In genomic region chr4:158873795-158874359, GRCh38 we compare ENCODE assay signal across 11 cellular contexts.
DNase-seq lines count a peak whose midpoint lies in the region; ATAC-seq and TF ChIP-seq lines count a peak whose summit lies in the region.
"Had no signal": no experiment of that assay in that cellular context is flagged by ENCODE, and none has a peak within 500 bp of the region (broad histone marks: within the 10 kb centered on the region; RNA-seq: fewer than 3 reads in every experiment).

No MANE protein-coding gene starts in this region.

- no peaks in the 10 kb centered on the region for H3K27me3 Mint-ChIP-seq in activated naive CD8-positive, alpha-beta T cell treated with anti-CD3 and anti-CD28 coated beads, Interleukin-2, amount 10 ng/mL, durations not matched to agents 7 days and 5 days
- H3K27me3 Mint-ChIP-seq in activated naive CD8-positive, alpha-beta T cell treated with anti-CD3 and anti-CD28 coated beads for 36 hours, result no peaks in the 10 kb centered on the region
- no peaks in the 10 kb centered on the region for H3K27me3 Mint-ChIP-seq in activated T-helper 1 cell treated with anti-CD3 and anti-CD28 coated beads, Interleukin-12 subunit alpha, Interleukin-12 subunit beta, Interleukin-2, Interleukin-4 antibody, amounts not matched to agents 30 ng/mL and 10 ng/mL and 1 ng/mL, durations not matched to agents 14 hours and 24 hours and 36 hours (ENCODE audit: insufficient read depth)

- no peak for TF ChIP-seq POLR2A in testis (IDR thresholded peaks at IDR 0.05)

- peaks cover under 1% of the 10 kb centered on the region for H3K9me3 Mint-ChIP-seq in activated naive CD8-positive, alpha-beta T cell treated with anti-CD3 and anti-CD28 coated beads, Interleukin-2, amount 10 ng/mL, durations not matched to agents 7 days and 5 days
- peaks cover under 1% of the 10 kb centered on the region for H3K9me3 Mint-ChIP-seq in activated naive CD8-positive, alpha-beta T cell treated with anti-CD3 and anti-CD28 coated beads for 36 hours
- peaks cover 6% of the 10 kb centered on the region for H3K9me3 Mint-ChIP-seq in activated T-helper 1 cell treated with anti-CD3 and anti-CD28 coated beads, Interleukin-12 subunit alpha, Interleukin-12 subunit beta, Interleukin-2, Interleukin-4 antibody, amounts not matched to agents 30 ng/mL and 10 ng/mL and 1 ng/mL, durations not matched to agents 14 hours and 24 hours and 36 hours

- H3K27me3 ChIP-seq in tibial artery, result no peaks in the 10 kb centered on the region
- H3K27me3 ChIP-seq in testis, result no peaks in the 10 kb centered on the region
- H3K27me3 ChIP-seq: right atrium auricular region had no signal

- peaks cover 0 to 29% (median 18%) of the 10 kb centered on the region in 3 donors for H3K36me3 ChIP-seq in tibial artery
- H3K36me3 ChIP-seq in testis (ENCODE audit: low read depth, missing control alignments), result no peaks in the 10 kb centered on the region

- H3K36me3 Mint-ChIP-seq in activated naive CD8-positive, alpha-beta T cell treated with anti-CD3 and anti-CD28 coated beads, Interleukin-2, amount 10 ng/mL, durations not matched to agents 7 days and 5 days, result peaks cover 35% of the 10 kb centered on the region
- peaks cover 23% of the 10 kb centered on the region for H3K36me3 Mint-ChIP-seq in activated naive CD8-positive, alpha-beta T cell treated with anti-CD3 and anti-CD28 coated beads for 36 hours
- H3K36me3 Mint-ChIP-seq in activated T-helper 1 cell treated with anti-CD3 and anti-CD28 coated beads, Interleukin-12 subunit alpha, Interleukin-12 subunit beta, Interleukin-2, Interleukin-4 antibody, amounts not matched to agents 30 ng/mL and 10 ng/mL and 1 ng/mL, durations not matched to agents 14 hours and 24 hours and 36 hours (ENCODE audit: low read depth), result peaks cover 33% of the 10 kb centered on the region

- H3K27ac ChIP-seq in tibial artery (peak overlapping the region; percentile 54 to 64), testis (no peak overlapping the region)
- H3K27ac ChIP-seq: right atrium auricular region had no signal

- ATAC-seq in activated naive CD8-positive, alpha-beta T cell treated with anti-CD3 and anti-CD28 coated beads, Interleukin-2, amount 10 ng/mL, durations not matched to agents 7 days and 5 days (ENCODE audit: low read depth), result peak; percentile 58

- WGBS in testis, 2 donors, result 87 to 92% methylated on average over 4 of the region's 4 CpGs

- no peak overlapping the region for H3K4me3 ChIP-seq in tibial artery
- no peak overlapping the region for H3K4me3 ChIP-seq in testis
- H3K4me3 ChIP-seq: right atrium auricular region had no signal

- H3K4me3 Mint-ChIP-seq in activated naive CD8-positive, alpha-beta T cell treated with anti-CD3 and anti-CD28 coated beads, Interleukin-2, amount 10 ng/mL, durations not matched to agents 7 days and 5 days, result no peak overlapping the region
- no peak overlapping the region for H3K4me3 Mint-ChIP-seq in activated naive CD8-positive, alpha-beta T cell treated with anti-CD3 and anti-CD28 coated beads for 36 hours
- no peak overlapping the region for H3K4me3 Mint-ChIP-seq in activated T-helper 1 cell treated with anti-CD3 and anti-CD28 coated beads, Interleukin-12 subunit alpha, Interleukin-12 subunit beta, Interleukin-2, Interleukin-4 antibody, amounts not matched to agents 30 ng/mL and 10 ng/mL and 1 ng/mL, durations not matched to agents 14 hours and 24 hours and 36 hours

- H3K4me1 Mint-ChIP-seq in activated naive CD8-positive, alpha-beta T cell treated with anti-CD3 and anti-CD28 coated beads, Interleukin-2, amount 10 ng/mL, durations not matched to agents 7 days and 5 days, result peaks cover 7% of the 10 kb centered on the region
- no peaks in the 10 kb centered on the region for H3K4me1 Mint-ChIP-seq in activated naive CD8-positive, alpha-beta T cell treated with anti-CD3 and anti-CD28 coated beads for 36 hours
- peaks cover 11% of the 10 kb centered on the region for H3K4me1 Mint-ChIP-seq in activated T-helper 1 cell treated with anti-CD3 and anti-CD28 coated beads, Interleukin-12 subunit alpha, Interleukin-12 subunit beta, Interleukin-2, Interleukin-4 antibody, amounts not matched to agents 30 ng/mL and 10 ng/mL and 1 ng/mL, durations not matched to agents 14 hours and 24 hours and 36 hours (ENCODE audit: low read depth)

- no peak for DNase-seq in activated naive CD8-positive, alpha-beta T cell treated with anti-CD3 and anti-CD28 coated beads, Interleukin-2, amount 10 ng/mL, durations not matched to agents 7 days and 5 days
- DNase-seq in activated naive CD8-positive, alpha-beta T cell treated with anti-CD3 and anti-CD28 coated beads for 36 hours, result no peak
- DNase-seq in activated T-helper 1 cell treated with anti-CD3 and anti-CD28 coated beads, Interleukin-12 subunit alpha, Interleukin-12 subunit beta, Interleukin-2, Interleukin-4 antibody, amounts not matched to agents 30 ng/mL and 10 ng/mL and 1 ng/mL, durations not matched to agents 14 hours and 24 hours and 36 hours (ENCODE audit: low spot score), result no peak
- DNase-seq in glomerular visceral epithelial cell (ENCODE audit: extremely low spot score), result peak; percentile 57
- no peak for DNase-seq in tibial artery
- DNase-seq in NCI-H2029 treated with DMSO at 0.1 percent for 48 hours (lab: John Stamatoyannopoulos, UW), result no peak
- no peak for DNase-seq in GDM1 (lab: John Stamatoyannopoulos, UW)
- DNase-seq in testis, result no peak
- DNase-seq: activated gamma-delta T cell treated with Interleukin-2 at 50 U/mL for 16 hours, NCI-H1105 treated with DMSO at 0.1 percent for 48 hours had no signal

- POLR2A ChIA-PET in activated naive CD8-positive, alpha-beta T cell treated with anti-CD3 and anti-CD28 coated beads, Interleukin-2, amount 10 ng/mL, durations not matched to agents 7 days and 5 days (lab: Charles Lee), result no interaction called here

- TF ChIP-seq CTCF in tibial artery (IDR thresholded peaks at IDR 0.05) (no peak), testis (IDR thresholded peaks at IDR 0.05) (no peak)

- no peaks in the 10 kb centered on the region for H3K9me3 ChIP-seq in tibial artery
- no peaks in the 10 kb centered on the region for H3K9me3 ChIP-seq in testis
- H3K9me3 ChIP-seq: right atrium auricular region had no signal

- H3K27ac Mint-ChIP-seq in activated naive CD8-positive, alpha-beta T cell treated with anti-CD3 and anti-CD28 coated beads, Interleukin-2, amount 10 ng/mL, durations not matched to agents 7 days and 5 days, result no peak overlapping the region
- H3K27ac Mint-ChIP-seq in activated naive CD8-positive, alpha-beta T cell treated with anti-CD3 and anti-CD28 coated beads for 36 hours, result no peak overlapping the region
- peak overlapping the region; percentile 2 for H3K27ac Mint-ChIP-seq in activated T-helper 1 cell treated with anti-CD3 and anti-CD28 coated beads, Interleukin-12 subunit alpha, Interleukin-12 subunit beta, Interleukin-2, Interleukin-4 antibody, amounts not matched to agents 30 ng/mL and 10 ng/mL and 1 ng/mL, durations not matched to agents 14 hours and 24 hours and 36 hours

- intact Hi-C loops in activated T-helper 1 cell treated with anti-CD3 and anti-CD28 coated beads, Interleukin-12 subunit alpha, Interleukin-12 subunit beta, Interleukin-2, Interleukin-4 antibody, amounts not matched to agents 30 ng/mL and 10 ng/mL and 1 ng/mL, durations not matched to agents 14 hours and 24 hours and 36 hours (cut with micrococcal nuclease), result no loop called here
- intact Hi-C loops in tibial artery (cut with DNase I; ENCODE audit: low total_unique reads) (no loop called here), testis (cut with DNase I; ENCODE audit: low total_unique reads) (no loop called here)

- H3K4me1 ChIP-seq in tibial artery, result peaks cover 0 to 57% (median 28%) of the 10 kb centered on the region in 4 donors
- no peaks in the 10 kb centered on the region for H3K4me1 ChIP-seq in testis

Comparison
In these comparisons a context has a peak if more than half of its experiments do, and no peak if none do; other contexts are left out.
1. H3K27ac ChIP-seq: peak in tibial artery (2 of 2); none in testis (0 of 2).